ENCODE assay signal across 9 cellular contexts in genomic region chr12:110639336-110640178, GRCh38. TPM values are rescaled to one million over a fixed set of nuclear protein-coding genes. Genes with fewer than 3 reads are reported as not detected.
DNase-seq lines count a peak whose midpoint lies in the region; ATAC-seq and TF ChIP-seq lines count a peak whose summit lies in the region.
"Had no signal": no experiment of that assay in that cellular context is flagged by ENCODE, and none has a peak within 500 bp of the region (broad histone marks: within the 10 kb centered on the region; RNA-seq: fewer than 3 reads in every experiment).

No MANE protein-coding gene starts in this region.

- H3K27me3 ChIP-seq in thoracic aorta (replicated peaks; ENCODE audit: insufficient read depth) = no peaks in the 10 kb centered on the region
- H3K27me3 ChIP-seq: hepatocyte, right lobe of liver had no signal

- H3K4me1 ChIP-seq in thoracic aorta (ENCODE audit: control insufficient read depth in 1 of 2, low read depth in 2 of 2) = peaks cover 0 to 29% of the 10 kb centered on the region in 2 donors
- H3K4me1 ChIP-seq: right lobe of liver had no signal

- peak; percentile 73 for ATAC-seq in thoracic aorta (ENCODE audit: insufficient number of reproducible peaks, low FRiP score, low read depth)

- no peaks in the 10 kb centered on the region for H3K9me3 ChIP-seq in thoracic aorta
- H3K9me3 ChIP-seq: right lobe of liver had no signal

- peak overlapping the region in 1 of 2 donors; percentile 39 for H3K27ac ChIP-seq in thoracic aorta
- H3K27ac ChIP-seq: hepatocyte, right lobe of liver had no signal

- H3K36me3 ChIP-seq in thoracic aorta = no peaks in the 10 kb centered on the region
- H3K36me3 ChIP-seq: right lobe of liver had no signal

- no peak overlapping the region for H3K4me3 ChIP-seq in HFF-Myc (replicated peaks; ENCODE audit: low read depth, low read length)
- no peak overlapping the region for H3K4me3 ChIP-seq in thoracic aorta
- H3K4me3 ChIP-seq: hepatocyte, right lobe of liver had no signal

- DNase-seq in HFF-Myc (ENCODE audit: extremely low read depth, low read depth) = peak; percentile 14
- DNase-seq in amniotic epithelial cell (ENCODE audit: low read depth) = peak; percentile 72
- DNase-seq in hepatic stellate cell (ENCODE audit: low spot score) = peak; percentile 61
- DNase-seq in thoracic aorta (ENCODE audit: low spot score) = no peak
- DNase-seq in NK-92 (lab: John Stamatoyannopoulos, UW; ENCODE audit: unreplicated experiment) = no peak
- no peak for DNase-seq in SKM-1 treated with dmso at 0.1 percent for 144 hours (lab: John Stamatoyannopoulos, UW; ENCODE audit: unreplicated experiment)
- no peak for DNase-seq in NCI-H2227 (lab: John Stamatoyannopoulos, UW; ENCODE audit: unreplicated experiment)
- DNase-seq: right lobe of liver had no signal

- no peak for TF ChIP-seq CTCF in HFF-Myc (IDR thresholded peaks at IDR 0.05; ENCODE audit: low read depth, low read length, missing control alignments)
- TF ChIP-seq CTCF in thoracic aorta (IDR thresholded peaks at IDR 0.05) = no peak

RNA-seq across cellular contexts. Expression of gene TCTN1, which starts 25.6 kb away (rescaled TPM):
- 10 to 100 TPM; 40.9 to 42.0 TPM for total RNA-seq in thoracic aorta

RNA-seq across cellular contexts. Expression of gene HVCN1, which starts 49.4 kb away (rescaled TPM):
- 10 to 100 TPM; 12.3 to 14.5 TPM for total RNA-seq in thoracic aorta

RNA-seq across cellular contexts. Expression of gene PPTC7, which starts 56.4 kb away (rescaled TPM):
- total RNA-seq in thoracic aorta = 10 to 100 TPM; 11.8 to 30.4 TPM

Comparison
In these comparisons a context has a peak if more than half of its experiments do, and no peak if none do; other contexts are left out.
1. DNase-seq: peak in HFF-Myc (single experiment), amniotic epithelial cell (single experiment) and hepatic stellate cell (single experiment); none in thoracic aorta (single experiment), NK-92 (single experiment), SKM-1 treated with dmso at 0.1 percent for 144 hours (single experiment) and NCI-H2227 (single experiment).